1 cellular context compared by ENCODE assay signal in the genomic region with DNA sequence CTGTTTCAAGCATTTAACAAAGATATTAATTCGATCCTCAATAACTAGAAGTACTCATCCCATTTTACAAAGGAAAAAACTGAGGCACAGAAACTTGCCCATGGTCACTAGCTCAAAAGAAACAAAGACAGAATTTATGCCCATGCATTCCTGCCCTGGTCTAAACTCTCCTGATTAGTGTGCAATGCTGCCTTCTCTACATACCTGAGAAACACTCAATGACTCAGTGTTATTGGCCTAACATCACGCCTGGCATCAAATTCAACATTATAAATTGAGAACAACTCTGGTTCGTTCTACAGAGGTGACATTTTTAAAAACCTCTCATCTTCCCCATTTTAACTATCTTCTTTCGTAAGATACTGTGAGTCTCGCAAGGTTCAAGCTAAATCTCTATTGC.
TF ChIP-seq lines count a peak whose summit lies in the region.

No MANE protein-coding gene starts in this region.

TF ChIP-seq in SK-N-SH treated with all-trans-retinoic acid at 6 μM for 48 hours, 23 proteins besides CTCF, POLR2A, EP300 and RAD21:
- TF ChIP-seq, protein P1, sequence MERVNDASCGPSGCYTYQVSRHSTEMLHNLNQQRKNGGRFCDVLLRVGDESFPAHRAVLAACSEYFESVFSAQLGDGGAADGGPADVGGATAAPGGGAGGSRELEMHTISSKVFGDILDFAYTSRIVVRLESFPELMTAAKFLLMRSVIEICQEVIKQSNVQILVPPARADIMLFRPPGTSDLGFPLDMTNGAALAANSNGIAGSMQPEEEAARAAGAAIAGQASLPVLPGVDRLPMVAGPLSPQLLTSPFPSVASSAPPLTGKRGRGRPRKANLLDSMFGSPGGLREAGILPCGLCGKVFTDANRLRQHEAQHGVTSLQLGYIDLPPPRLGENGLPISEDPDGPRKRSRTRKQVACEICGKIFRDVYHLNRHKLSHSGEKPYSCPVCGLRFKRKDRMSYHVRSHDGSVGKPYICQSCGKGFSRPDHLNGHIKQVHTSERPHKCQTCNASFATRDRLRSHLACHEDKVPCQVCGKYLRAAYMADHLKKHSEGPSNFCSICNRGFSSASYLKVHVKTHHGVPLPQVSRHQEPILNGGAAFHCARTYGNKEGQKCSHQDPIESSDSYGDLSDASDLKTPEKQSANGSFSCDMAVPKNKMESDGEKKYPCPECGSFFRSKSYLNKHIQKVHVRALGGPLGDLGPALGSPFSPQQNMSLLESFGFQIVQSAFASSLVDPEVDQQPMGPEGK (CRISPR knock-in tag; IDR thresholded peaks at IDR 0.05; ENCODE audit: borderline replicate concordance), result no peak
- TF ChIP-seq, protein P2, sequence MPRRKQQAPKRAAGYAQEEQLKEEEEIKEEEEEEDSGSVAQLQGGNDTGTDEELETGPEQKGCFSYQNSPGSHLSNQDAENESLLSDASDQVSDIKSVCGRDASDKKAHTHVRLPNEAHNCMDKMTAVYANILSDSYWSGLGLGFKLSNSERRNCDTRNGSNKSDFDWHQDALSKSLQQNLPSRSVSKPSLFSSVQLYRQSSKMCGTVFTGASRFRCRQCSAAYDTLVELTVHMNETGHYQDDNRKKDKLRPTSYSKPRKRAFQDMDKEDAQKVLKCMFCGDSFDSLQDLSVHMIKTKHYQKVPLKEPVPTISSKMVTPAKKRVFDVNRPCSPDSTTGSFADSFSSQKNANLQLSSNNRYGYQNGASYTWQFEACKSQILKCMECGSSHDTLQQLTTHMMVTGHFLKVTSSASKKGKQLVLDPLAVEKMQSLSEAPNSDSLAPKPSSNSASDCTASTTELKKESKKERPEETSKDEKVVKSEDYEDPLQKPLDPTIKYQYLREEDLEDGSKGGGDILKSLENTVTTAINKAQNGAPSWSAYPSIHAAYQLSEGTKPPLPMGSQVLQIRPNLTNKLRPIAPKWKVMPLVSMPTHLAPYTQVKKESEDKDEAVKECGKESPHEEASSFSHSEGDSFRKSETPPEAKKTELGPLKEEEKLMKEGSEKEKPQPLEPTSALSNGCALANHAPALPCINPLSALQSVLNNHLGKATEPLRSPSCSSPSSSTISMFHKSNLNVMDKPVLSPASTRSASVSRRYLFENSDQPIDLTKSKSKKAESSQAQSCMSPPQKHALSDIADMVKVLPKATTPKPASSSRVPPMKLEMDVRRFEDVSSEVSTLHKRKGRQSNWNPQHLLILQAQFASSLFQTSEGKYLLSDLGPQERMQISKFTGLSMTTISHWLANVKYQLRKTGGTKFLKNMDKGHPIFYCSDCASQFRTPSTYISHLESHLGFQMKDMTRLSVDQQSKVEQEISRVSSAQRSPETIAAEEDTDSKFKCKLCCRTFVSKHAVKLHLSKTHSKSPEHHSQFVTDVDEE (CRISPR knock-in tag; IDR thresholded peaks at IDR 0.05), result no peak
- TF ChIP-seq ARNTL (CRISPR knock-in tag; IDR thresholded peaks at IDR 0.05; ENCODE audit: borderline replicate concordance, low read depth) (no peak), GLIS3 (CRISPR knock-in tag; IDR thresholded peaks at IDR 0.05) (no peak), CSDC2 (CRISPR knock-in tag; IDR thresholded peaks at IDR 0.05) (no peak), ZNF70 (CRISPR knock-in tag; IDR thresholded peaks at IDR 0.05) (no peak), PPARA (CRISPR knock-in tag; IDR thresholded peaks at IDR 0.05; ENCODE audit: borderline replicate concordance) (no peak), ZFP3 (CRISPR knock-in tag; IDR thresholded peaks at IDR 0.05) (no peak), ZNF565 (CRISPR knock-in tag; conservative IDR thresholded peaks at IDR 0.05; ENCODE audit: low read depth) (no peak), TCF4 (CRISPR knock-in tag; IDR thresholded peaks at IDR 0.05; ENCODE audit: borderline replicate concordance) (no peak), POU6F1 (CRISPR knock-in tag; IDR thresholded peaks at IDR 0.05; ENCODE audit: borderline replicate concordance, low read depth) (no peak), ZNF8 (CRISPR knock-in tag; IDR thresholded peaks at IDR 0.05) (no peak), BACH2 (CRISPR knock-in tag; IDR thresholded peaks at IDR 0.05; ENCODE audit: borderline replicate concordance) (no peak), RARB (CRISPR knock-in tag; IDR thresholded peaks at IDR 0.05) (no peak), TOX (CRISPR knock-in tag; IDR thresholded peaks at IDR 0.05; ENCODE audit: borderline replicate concordance) (no peak), ZC3H10 (CRISPR knock-in tag; IDR thresholded peaks at IDR 0.05) (no peak), ESRRG (CRISPR knock-in tag; IDR thresholded peaks at IDR 0.05) (no peak), CSRNP3 (CRISPR knock-in tag; IDR thresholded peaks at IDR 0.05) (no peak), SNAI2 (CRISPR knock-in tag; IDR thresholded peaks at IDR 0.05) (no peak)
- TF ChIP-seq, protein P3, sequence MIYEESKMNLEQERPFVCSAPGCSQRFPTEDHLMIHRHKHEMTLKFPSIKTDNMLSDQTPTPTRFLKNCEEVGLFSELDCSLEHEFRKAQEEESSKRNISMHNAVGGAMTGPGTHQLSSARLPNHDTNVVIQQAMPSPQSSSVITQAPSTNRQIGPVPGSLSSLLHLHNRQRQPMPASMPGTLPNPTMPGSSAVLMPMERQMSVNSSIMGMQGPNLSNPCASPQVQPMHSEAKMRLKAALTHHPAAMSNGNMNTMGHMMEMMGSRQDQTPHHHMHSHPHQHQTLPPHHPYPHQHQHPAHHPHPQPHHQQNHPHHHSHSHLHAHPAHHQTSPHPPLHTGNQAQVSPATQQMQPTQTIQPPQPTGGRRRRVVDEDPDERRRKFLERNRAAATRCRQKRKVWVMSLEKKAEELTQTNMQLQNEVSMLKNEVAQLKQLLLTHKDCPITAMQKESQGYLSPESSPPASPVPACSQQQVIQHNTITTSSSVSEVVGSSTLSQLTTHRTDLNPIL (CRISPR knock-in tag; IDR thresholded peaks at IDR 0.05; ENCODE audit: low read depth), result no peak
